In the genomic region with DNA sequence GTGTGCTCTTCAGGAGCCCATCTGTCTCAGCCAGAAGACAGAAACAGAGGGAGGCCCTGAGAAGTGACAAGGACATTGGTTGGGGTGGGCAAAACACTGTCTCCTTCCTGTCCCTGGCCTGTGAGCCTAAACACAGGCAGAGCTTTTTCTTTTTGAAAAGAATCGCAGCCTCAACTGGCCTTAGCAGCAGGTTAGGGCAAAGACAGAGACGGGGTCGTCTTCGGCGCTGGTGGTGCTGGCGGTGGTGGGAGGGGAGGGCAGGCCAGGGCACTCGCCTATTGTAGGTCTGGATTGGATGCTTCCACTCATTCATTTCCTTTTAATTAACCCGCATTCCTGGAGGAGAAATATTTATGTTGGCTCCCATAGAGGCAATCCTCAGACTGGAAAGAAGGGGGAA, we compare ENCODE assay signal across 25 cellular contexts. TPM values are rescaled to one million over a fixed set of nuclear protein-coding genes. Genes with fewer than 3 reads are reported as not detected.
A peak's percentile ranks its signal among the peaks of the same experiment; 100 is the strongest.
DNase-seq lines count a peak whose midpoint lies in the region; ATAC-seq lines count a peak whose summit lies in the region.
"Had no signal": no experiment of that assay in that cellular context is flagged by ENCODE, and none has a peak within 500 bp of the region (broad histone marks: within the 10 kb centered on the region; RNA-seq: fewer than 3 reads in every experiment).

No MANE protein-coding gene starts in this region.

- H3K4me1 ChIP-seq in ectodermal cell (ENCODE audit: control insufficient read depth, insufficient read depth, low read length) (peaks cover 58% of the 10 kb centered on the region), iPS-20b (ENCODE audit: insufficient read depth, low read length) (peaks cover 23% of the 10 kb centered on the region), aorta (ENCODE audit: control insufficient read depth in 1 of 2, insufficient read depth in 2 of 2, low read length in 2 of 2) (no peaks in the 10 kb centered on the region)
- H3K4me1 ChIP-seq: BE2C had no signal

- peak; percentile 54 for DNase-seq in activated CD4-positive, alpha-beta T cell treated with anti-CD3 and anti-CD28 coated beads, Interleukin-2, amount 10 ng/mL, durations not matched to agents 24 days and 14 days
- DNase-seq in activated CD4-positive, alpha-beta T cell treated with anti-CD3 and anti-CD28 coated beads for 48 hours: no peak
- DNase-seq in retina: peak; percentile 58
- DNase-seq in aorta: no peak
- DNase-seq in stimulated activated CD4-positive, alpha-beta T cell treated with anti-CD3 and anti-CD28 coated beads, Interleukin-2, amount 100 ng/mL, for 24 hours: no peak
- no peak for DNase-seq in activated naive CD4-positive, alpha-beta T cell treated with Interleukin-2 at 50 U/mL for 16 hours
- DNase-seq: BE2C; CD8-positive, alpha-beta T cell; DMS79 treated with DMSO at 0.1 percent for 48 hours; GDM1; HCEC 1CT; KG1; NCI-H1436; NCI-H2029 treated with DMSO at 0.1 percent for 48 hours; NCI-H2171 treated with DMSO at 0.1 percent for 48 hours; NCI-H446 treated with DMSO at 0.1 percent for 48 hours; NK-92 treated with Interleukin-12 subunit alpha and Interleukin-12 subunit beta, amount 100 ng/mL, for 24 hours; OCI-M1; RPMI8226; SIG-M5 had no signal

- intact Hi-C loops in activated CD4-positive, alpha-beta T cell treated with anti-CD3 and anti-CD28 coated beads, Interleukin-2, amount 10 ng/mL, durations not matched to agents 24 days and 14 days (cut with micrococcal nuclease): no loop called here
- intact Hi-C loops in aorta (cut with DNase I): no loop called here

- 0 to 3% methylated on average over 7 to 8 of the region's 8 CpGs for WGBS in ectodermal cell, 2 experiments
- 76 to 78% methylated on average over 8 of the region's 8 CpGs for WGBS in aorta, 2 donors

- H3K27me3 Mint-ChIP-seq in activated CD4-positive, alpha-beta T cell treated with anti-CD3 and anti-CD28 coated beads, Interleukin-2, amount 10 ng/mL, durations not matched to agents 24 days and 14 days: no peaks in the 10 kb centered on the region

- H3K4me3 Mint-ChIP-seq in activated CD4-positive, alpha-beta T cell treated with anti-CD3 and anti-CD28 coated beads, Interleukin-2, amount 10 ng/mL, durations not matched to agents 24 days and 14 days: no peak overlapping the region
- H3K4me3 Mint-ChIP-seq: CD8-positive, alpha-beta T cell had no signal

- no peaks in the 10 kb centered on the region for H3K9me3 Mint-ChIP-seq in activated CD4-positive, alpha-beta T cell treated with anti-CD3 and anti-CD28 coated beads, Interleukin-2, amount 10 ng/mL, durations not matched to agents 24 days and 14 days
- H3K9me3 Mint-ChIP-seq: CD8-positive, alpha-beta T cell had no signal

- H3K27me3 ChIP-seq in ectodermal cell (ENCODE audit: control insufficient read depth, insufficient read depth, low read length, poor library complexity, severe bottlenecking) (peaks cover 90% of the 10 kb centered on the region), iPS-20b (ENCODE audit: insufficient read depth, low read length) (peaks cover 97% of the 10 kb centered on the region), aorta (ENCODE audit: control insufficient read depth in 1 of 2, insufficient read depth in 2 of 2, low read length in 1 of 2) (no peaks in the 10 kb centered on the region)

- H3K4me1 Mint-ChIP-seq in activated CD4-positive, alpha-beta T cell treated with anti-CD3 and anti-CD28 coated beads, Interleukin-2, amount 10 ng/mL, durations not matched to agents 24 days and 14 days: peaks cover 34% of the 10 kb centered on the region

- no peaks in the 10 kb centered on the region for H3K9me3 ChIP-seq in ectodermal cell (ENCODE audit: control insufficient read depth, low read length)
- no peaks in the 10 kb centered on the region for H3K9me3 ChIP-seq in iPS-20b (ENCODE audit: insufficient read depth, low read depth, low read length)
- H3K9me3 ChIP-seq in aorta (ENCODE audit: control insufficient read depth, low read length): no peaks in the 10 kb centered on the region
- H3K9me3 ChIP-seq: BE2C had no signal

- no peak overlapping the region for H3K9ac ChIP-seq in iPS-20b (ENCODE audit: low read depth, low read length)

- peaks cover 56% of the 10 kb centered on the region for H3K36me3 Mint-ChIP-seq in activated CD4-positive, alpha-beta T cell treated with anti-CD3 and anti-CD28 coated beads, Interleukin-2, amount 10 ng/mL, durations not matched to agents 24 days and 14 days (ENCODE audit: low read depth)

- H3K4me3 ChIP-seq in ectodermal cell (ENCODE audit: insufficient read depth, low read depth, low read length) (no peak overlapping the region), iPS-20b (ENCODE audit: low read length) (peak overlapping the region; percentile 14), aorta (ENCODE audit: low read length in 2 of 2) (no peak overlapping the region)

- no peak for ATAC-seq in aorta (ENCODE audit: low FRiP score)
- ATAC-seq: CD8-positive, alpha-beta T cell; HepG2 had no signal

- no peak overlapping the region for H3K27ac Mint-ChIP-seq in activated CD4-positive, alpha-beta T cell treated with anti-CD3 and anti-CD28 coated beads, Interleukin-2, amount 10 ng/mL, durations not matched to agents 24 days and 14 days
- H3K27ac Mint-ChIP-seq: CD8-positive, alpha-beta T cell had no signal

- H3K27ac ChIP-seq in ectodermal cell (ENCODE audit: insufficient read depth, low read depth, low read length, poor library complexity, severe bottlenecking) (peak overlapping the region; percentile 91), iPS-20b (ENCODE audit: low read length) (no peak overlapping the region), aorta (ENCODE audit: low read depth in 1 of 2, low read length in 2 of 2) (no peak overlapping the region)
- H3K27ac ChIP-seq: 22Rv1 had no signal

- H3K36me3 ChIP-seq in ectodermal cell (ENCODE audit: control insufficient read depth, insufficient read depth, low read length) (peaks cover 12% of the 10 kb centered on the region), iPS-20b (ENCODE audit: insufficient read depth, low read depth, low read length) (no peaks in the 10 kb centered on the region), aorta (ENCODE audit: control insufficient read depth in 1 of 2, insufficient read depth in 2 of 2, low read length in 1 of 2) (peaks cover 0 to 11% of the 10 kb centered on the region in 2 donors)
- H3K36me3 ChIP-seq: BE2C had no signal

RNA-seq across cellular contexts. Expression of a gene that starts 22.5 kb away (rescaled TPM):
- 0.16 and 0.43 TPM in 2 replicates for total RNA-seq in activated CD4-positive, alpha-beta T cell treated with anti-CD3 and anti-CD28 coated beads, Interleukin-2, amount 10 ng/mL, durations not matched to agents 24 days and 14 days
- polyA plus RNA-seq in ectodermal cell (2013, experiment 1 of 4): 6.4 TPM
- 15.9 TPM for polyA plus RNA-seq in ectodermal cell (2013, experiment 2 of 4)
- 4.1 TPM for polyA plus RNA-seq in ectodermal cell (2013, experiment 3 of 4)
- 10.0 TPM for polyA plus RNA-seq in ectodermal cell (2013, experiment 4 of 4)
- total RNA-seq in aorta: not detected
- polyA plus RNA-seq in aorta: not detected
- total RNA-seq: CD8-positive, alpha-beta T cell; M059J had no signal

RNA-seq across cellular contexts. Expression of a gene that starts 34.3 kb away (rescaled TPM):
- total RNA-seq in activated CD4-positive, alpha-beta T cell treated with anti-CD3 and anti-CD28 coated beads, Interleukin-2, amount 10 ng/mL, durations not matched to agents 24 days and 14 days: 54.2 and 57.0 TPM in 2 replicates
- 17.2 TPM for polyA plus RNA-seq in ectodermal cell (2013, experiment 1 of 4)
- polyA plus RNA-seq in ectodermal cell (2013, experiment 2 of 4): 17.2 TPM
- polyA plus RNA-seq in ectodermal cell (2013, experiment 3 of 4): 12.5 TPM
- 14.2 TPM for polyA plus RNA-seq in ectodermal cell (2013, experiment 4 of 4)
- 10 to 100 TPM in 1 of 2 donors, 1 to 10 TPM in 1; 8.7 to 16.9 TPM for total RNA-seq in aorta
- polyA plus RNA-seq in aorta: 10 to 100 TPM in 1 of 2 donors, 1 to 10 TPM in 1; 4.6 to 20.0 TPM

RNA-seq across cellular contexts. Expression of a gene that starts 44.3 kb away (rescaled TPM):
- 323 TPM in 2 replicates for total RNA-seq in activated CD4-positive, alpha-beta T cell treated with anti-CD3 and anti-CD28 coated beads, Interleukin-2, amount 10 ng/mL, durations not matched to agents 24 days and 14 days
- 218 TPM for polyA plus RNA-seq in ectodermal cell (2013, experiment 1 of 4)
- polyA plus RNA-seq in ectodermal cell (2013, experiment 2 of 4): 177 TPM
- polyA plus RNA-seq in ectodermal cell (2013, experiment 3 of 4): 175 TPM
- 190 TPM for polyA plus RNA-seq in ectodermal cell (2013, experiment 4 of 4)
- 100 to 1,000 TPM; 127 TPM for total RNA-seq in aorta
- polyA plus RNA-seq in aorta: 100 to 1,000 TPM; 322 to 337 TPM

RNA-seq across cellular contexts. Expression of a gene that starts 50.4 kb away (rescaled TPM):
- 47.4 and 51.3 TPM in 2 replicates for total RNA-seq in activated CD4-positive, alpha-beta T cell treated with anti-CD3 and anti-CD28 coated beads, Interleukin-2, amount 10 ng/mL, durations not matched to agents 24 days and 14 days
- polyA plus RNA-seq in ectodermal cell (2013, experiment 1 of 4): 38.8 TPM
- polyA plus RNA-seq in ectodermal cell (2013, experiment 2 of 4): 52.3 TPM
- 21.9 TPM for polyA plus RNA-seq in ectodermal cell (2013, experiment 3 of 4)
- polyA plus RNA-seq in ectodermal cell (2013, experiment 4 of 4): 26.8 TPM
- 10 to 100 TPM; 35.8 to 42.7 TPM for total RNA-seq in aorta
- polyA plus RNA-seq in aorta: 10 to 100 TPM in 1 of 2 donors, 1 to 10 TPM in 1; 6.0 to 10.8 TPM

Comparison
In these comparisons a context has a peak if more than half of its experiments do, and no peak if none do; other contexts are left out.
1. DNase-seq: peak in activated CD4-positive, alpha-beta T cell treated with anti-CD3 and anti-CD28 coated beads, Interleukin-2, amount 10 ng/mL, durations not matched to agents 24 days and 14 days (single experiment) and retina (single experiment); none in activated CD4-positive, alpha-beta T cell treated with anti-CD3 and anti-CD28 coated beads for 48 hours (single experiment), aorta (0 of 2), stimulated activated CD4-positive, alpha-beta T cell treated with anti-CD3 and anti-CD28 coated beads, Interleukin-2, amount 100 ng/mL, for 24 hours (0 of 2) and activated naive CD4-positive, alpha-beta T cell treated with Interleukin-2 at 50 U/mL for 16 hours (single experiment).